In genomic region chr12:79933580-79934264, GRCh38 we compare ENCODE assay signal across 1 cellular context.
TF ChIP-seq lines count a peak whose summit lies in the region.

No MANE protein-coding gene starts in this region.

TF ChIP-seq in WTC11, 78 proteins besides CTCF, POLR2A, EP300 and RAD21 (continued from another document):
- no peak for TF ChIP-seq HMGXB4 (CRISPR knock-in tag; IDR thresholded peaks at IDR 0.05)
- no peak for TF ChIP-seq SOX15 (CRISPR knock-in tag; IDR thresholded peaks at IDR 0.05)
- no peak for TF ChIP-seq CREB1 (CRISPR knock-in tag; IDR thresholded peaks at IDR 0.05)
- TF ChIP-seq TEAD4 (CRISPR knock-in tag; IDR thresholded peaks at IDR 0.05), result no peak
- no peak for TF ChIP-seq JAZF1 (CRISPR knock-in tag; IDR thresholded peaks at IDR 0.05)
- no peak for TF ChIP-seq ETV6 (CRISPR knock-in tag; IDR thresholded peaks at IDR 0.05)
